In genomic region chr9:95771556-95772280, GRCh38 we compare ENCODE assay signal across 9 cellular contexts.
DNase-seq lines count a peak whose midpoint lies in the region; ATAC-seq and TF ChIP-seq lines count a peak whose summit lies in the region.
"Had no signal": no experiment of that assay in that cellular context is flagged by ENCODE, and none has a peak within 500 bp of the region (broad histone marks: within the 10 kb centered on the region; RNA-seq: fewer than 3 reads in every experiment).

No MANE protein-coding gene starts in this region.

- peak in 1 of 56 donors; percentile 11 for TF ChIP-seq CTCF in dorsolateral prefrontal cortex (IDR thresholded peaks at IDR 0.05 in 54 of 56, conservative IDR thresholded peaks at IDR 0.05 in 2 of 56; ENCODE audit: low read depth in 1 of 56, partially characterized antibody in 56 of 56)
- TF ChIP-seq CTCF in lung (IDR thresholded peaks at IDR 0.05; ENCODE audit: control extremely low read depth, extremely low read depth), result no peak

- H3K4me1 ChIP-seq in lung (ENCODE audit: control insufficient read depth in 2 of 2, insufficient read depth in 2 of 2, low read length in 2 of 2), result peaks cover 0 to 4% of the 10 kb centered on the region in 2 donors

- H3K4me3 ChIP-seq in dorsolateral prefrontal cortex (peak overlapping the region in 46 of 59 donors; percentile 1 to 57 (median 32)), lung (no peak overlapping the region)
- H3K4me3 ChIP-seq: gastrocnemius medialis had no signal

- no peaks in the 10 kb centered on the region for H3K36me3 ChIP-seq in lung (ENCODE audit: control insufficient read depth in 2 of 2, insufficient read depth in 2 of 2, low read length in 2 of 2)
- H3K36me3 ChIP-seq: gastrocnemius medialis had no signal

- ATAC-seq in lung (ENCODE audit: insufficient read depth, low FRiP score) (peak; percentile 12), HG03378 (IDR thresholded peaks at IDR 0.05; ENCODE audit: unreplicated experiment) (no peak)

- whole genome bisulfite sequencing in lung, 2 donors, result 24 to 33% methylated on average over 20 of the region's 20 CpGs

- H3K9me3 ChIP-seq in lung (ENCODE audit: control insufficient read depth in 2 of 2, insufficient read depth in 1 of 2, low read length in 1 of 2), result no peaks in the 10 kb centered on the region
- H3K9me3 ChIP-seq: gastrocnemius medialis had no signal

- intact Hi-C loops in dorsolateral prefrontal cortex (cut with DNase I), result no loop called here

- peak; percentile 24 for DNase-seq in RPMI7951 (ENCODE audit: low read depth)
- peak in 6 of 10 donors; percentile 36 to 57 (median 52) for DNase-seq in dorsolateral prefrontal cortex
- DNase-seq in lung (ENCODE audit: low spot score), result no peak
- peak; percentile 29 for DNase-seq in superior temporal gyrus (ENCODE audit: extremely low spot score)
- DNase-seq in HCEC 1CT, result no peak
- no peak for DNase-seq in epidermal melanocyte (ENCODE audit: insufficient read length, low spot score)
- DNase-seq: gastrocnemius medialis; stimulated activated CD4-positive, alpha-beta T cell treated with anti-CD3 and anti-CD28 coated beads, Interleukin-1b, Interleukin-23, amount 100 ng/mL, for 48 hours had no signal

- peaks cover 0 to 5% (median 0%) of the 10 kb centered on the region in 45 donors for H3K27me3 ChIP-seq in dorsolateral prefrontal cortex
- H3K27me3 ChIP-seq in lung (ENCODE audit: control insufficient read depth, insufficient read depth), result no peaks in the 10 kb centered on the region

- H3K27ac ChIP-seq in dorsolateral prefrontal cortex (peak overlapping the region in 26 of 59 donors; percentile 3 to 73 (median 52)), lung (ENCODE audit: low read depth in 1 of 2, low read length in 1 of 2) (peak overlapping the region in 1 of 2 donors; percentile 80)

Comparison
In these comparisons a context has a peak if more than half of its experiments do, and no peak if none do; other contexts are left out.
1. DNase-seq: peak in RPMI7951 (single experiment), dorsolateral prefrontal cortex (6 of 10) and superior temporal gyrus (single experiment); none in lung (single experiment), HCEC 1CT (single experiment) and epidermal melanocyte (single experiment).